ENCODE assay signal across 11 cellular contexts in the genomic region with DNA sequence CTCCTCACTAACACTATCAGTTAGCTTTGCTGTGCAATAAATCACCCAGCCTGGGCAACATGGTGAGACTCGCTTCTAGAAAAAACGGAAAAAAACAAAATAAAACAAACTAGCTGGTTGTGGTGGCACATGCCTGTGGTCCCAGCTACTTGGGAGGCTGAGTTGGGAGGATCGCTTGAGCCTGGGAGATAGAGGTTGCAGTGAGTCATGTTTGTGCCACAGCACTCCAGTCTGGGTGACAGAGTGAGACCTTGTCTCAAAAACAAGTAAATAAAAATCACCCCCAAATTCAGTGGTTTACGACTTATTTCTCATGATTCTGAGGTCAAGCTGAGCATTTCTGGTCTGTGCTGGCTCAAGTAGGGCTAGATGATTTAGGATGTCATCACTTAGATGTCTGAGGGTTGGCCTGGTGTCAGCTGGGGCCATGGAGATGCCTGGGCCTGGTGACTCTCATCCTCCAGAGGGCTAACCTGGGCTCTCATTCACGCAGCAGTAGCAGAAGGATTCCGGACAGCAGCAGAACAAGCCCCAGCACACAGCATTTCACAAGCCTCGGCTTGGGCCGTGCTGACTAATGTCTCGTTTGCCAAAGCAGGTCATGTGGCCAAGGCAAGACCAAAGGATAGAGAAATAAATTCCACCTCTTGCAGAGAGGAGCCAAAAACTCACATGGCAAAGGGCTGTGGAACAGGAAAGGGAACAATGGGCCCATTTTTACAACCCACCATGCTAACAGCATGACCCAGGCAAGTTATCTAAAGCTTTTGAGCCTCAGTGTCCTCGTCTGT. TPM values are rescaled to one million over a fixed set of nuclear protein-coding genes. Genes with fewer than 3 reads are reported as not detected.
DNase-seq lines count a peak whose midpoint lies in the region; ATAC-seq and TF ChIP-seq lines count a peak whose summit lies in the region.
"Had no signal": no experiment of that assay in that cellular context is flagged by ENCODE, and none has a peak within 500 bp of the region (broad histone marks: within the 10 kb centered on the region; RNA-seq: fewer than 3 reads in every experiment).

No MANE protein-coding gene starts in this region.

- H3K36me3 ChIP-seq in H7 (replicated peaks; ENCODE audit: control insufficient read depth, insufficient read depth, low read length), result no peaks in the 10 kb centered on the region

- H3K27me3 Mint-ChIP-seq in Calu3 (ENCODE audit: unreplicated experiment), result no peaks in the 10 kb centered on the region

- DNase-seq in Calu3 (peak; percentile 0), T1000 (lab: John Stamatoyannopoulos, UW) (peak; percentile 15), foreskin keratinocyte (peak; percentile 96), posterior cingulate gyrus (peak in 8 of 10 donors; percentile 23 to 89 (median 48)), H7 (no peak)
- no peak for DNase-seq in stimulated activated CD4-positive, alpha-beta T cell treated with anti-CD3 and anti-CD28 coated beads, Interleukin-1b, Interleukin-23, amount 100 ng/mL, for 48 hours
- DNase-seq: GDM1, NCI-H187 treated with DMSO at 0.1 percent for 48 hours had no signal

- H3K27ac Mint-ChIP-seq in Calu3 (ENCODE audit: unreplicated experiment), result peak overlapping the region; percentile 34

- no peaks in the 10 kb centered on the region for H3K4me1 ChIP-seq in foreskin keratinocyte

- H3K4me3 Mint-ChIP-seq in Calu3 (ENCODE audit: low read depth, unreplicated experiment), result no peak overlapping the region

- no peak for TF ChIP-seq CTCF in Calu3 (IDR thresholded peaks at IDR 0.05; ENCODE audit: unreplicated experiment)
- TF ChIP-seq CTCF in foreskin keratinocyte (conservative IDR thresholded peaks at IDR 0.05), result peak; percentile 29

- H3K4me1 Mint-ChIP-seq in Calu3 (ENCODE audit: low read depth, unreplicated experiment), result no peaks in the 10 kb centered on the region

- H3K4me3 ChIP-seq in H7 (ENCODE audit: insufficient read depth, low read depth, low read length), result no peak overlapping the region

- CTCF ChIA-PET in Calu3 (lab: Charles Lee), result no interaction called here

- intact Hi-C loops in Calu3 (cut with micrococcal nuclease; ENCODE audit: unreplicated experiment), result no loop called here
- intact Hi-C loops in posterior cingulate gyrus (cut with DNase I), result no loop called here

- no peak overlapping the region for H3K27ac ChIP-seq in foreskin keratinocyte

- H3K36me3 Mint-ChIP-seq in Calu3 (ENCODE audit: insufficient read depth, unreplicated experiment), result no peaks in the 10 kb centered on the region

- no peaks in the 10 kb centered on the region for H3K9me3 Mint-ChIP-seq in Calu3 (ENCODE audit: low read depth, unreplicated experiment)

- BruUV-seq in Calu3 (replicated peaks; lab: Mats Ljungman, UMichigan), result no TSS peak

- ATAC-seq in foreskin keratinocyte (peak; percentile 98), GM19455 (IDR thresholded peaks at IDR 0.05; ENCODE audit: unreplicated experiment) (no peak), HG03571 (IDR thresholded peaks at IDR 0.05; ENCODE audit: unreplicated experiment) (no peak)

- H3K27me3 ChIP-seq in foreskin keratinocyte, result no peaks in the 10 kb centered on the region
- H3K27me3 ChIP-seq in H7 (ENCODE audit: control insufficient read depth, insufficient read depth, low read length), result no peaks in the 10 kb centered on the region

RNA-seq across cellular contexts. Expression of gene MGME1, which starts 32.5 kb away (rescaled TPM):
- 10.5 TPM in 2 replicates for total RNA-seq in Calu3 (2022)
- 29.3 and 30.6 TPM in 2 replicates for total RNA-seq in foreskin keratinocyte
- polyA plus RNA-seq in foreskin keratinocyte, result 25.3 and 28.8 TPM in 2 replicates
- total RNA-seq in H7 (2014; rRNA removed; shearing (Covaris generic)), result 35.5 and 42.1 TPM in 2 replicates

RNA-seq across cellular contexts. Expression of gene SNX5, which starts 32.7 kb away (rescaled TPM):
- total RNA-seq in Calu3 (2022) (39.8 and 43.0 TPM in 2 replicates), foreskin keratinocyte (145 and 154 TPM in 2 replicates)
- polyA plus RNA-seq in foreskin keratinocyte, result 104 and 126 TPM in 2 replicates
- total RNA-seq in H7 (2014; rRNA removed; shearing (Covaris generic)), result 134 and 163 TPM in 2 replicates

RNA-seq across cellular contexts. Expression of gene OVOL2, which starts 56.4 kb away (rescaled TPM):
- total RNA-seq in Calu3 (2022) (7.4 and 8.4 TPM in 2 replicates), foreskin keratinocyte (8.5 and 8.9 TPM in 2 replicates)
- 7.0 and 9.3 TPM in 2 replicates for polyA plus RNA-seq in foreskin keratinocyte
- 3.3 and 7.8 TPM in 2 replicates for total RNA-seq in H7 (2014; rRNA removed; shearing (Covaris generic))
- total RNA-seq: glomerular endothelial cell had no signal

Comparison
In these comparisons a context has a peak if more than half of its experiments do, and no peak if none do; other contexts are left out.
1. DNase-seq: peak in Calu3 (single experiment), T1000 (single experiment), foreskin keratinocyte (2 of 2) and posterior cingulate gyrus (8 of 10); none in stimulated activated CD4-positive, alpha-beta T cell treated with anti-CD3 and anti-CD28 coated beads, Interleukin-1b, Interleukin-23, amount 100 ng/mL, for 48 hours (single experiment) and H7 (single experiment).